Comparison of ENCODE assay signal across 16 cellular contexts in the genomic region with DNA sequence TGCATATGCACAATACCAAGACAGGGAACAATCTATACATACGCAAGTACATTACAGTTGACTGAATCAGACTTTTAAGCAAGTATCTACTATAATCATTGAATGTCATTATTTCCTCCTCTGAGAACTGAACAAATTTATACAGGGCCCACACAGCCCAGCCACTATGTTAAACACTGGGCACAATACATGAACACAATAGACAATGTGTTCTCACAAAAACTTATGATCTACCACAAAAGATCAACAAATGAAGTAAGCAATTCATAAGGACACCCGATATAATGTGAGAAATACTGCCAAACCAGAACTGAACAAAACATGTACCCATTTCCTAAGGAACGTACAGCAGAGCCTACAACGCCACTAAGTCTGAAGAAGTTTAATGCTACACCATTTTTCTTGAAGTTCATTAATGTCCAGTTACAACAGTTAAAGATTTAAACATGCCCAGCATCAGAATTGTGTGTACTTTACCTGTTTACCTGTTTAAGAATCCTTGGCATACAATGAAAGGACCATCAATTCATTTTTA. TPM values are rescaled to one million over a fixed set of nuclear protein-coding genes. Genes with fewer than 3 reads are reported as not detected.
DNase-seq lines count a peak whose midpoint lies in the region; TF ChIP-seq lines count a peak whose summit lies in the region.
"Had no signal": no experiment of that assay in that cellular context is flagged by ENCODE, and none has a peak within 500 bp of the region (broad histone marks: within the 10 kb centered on the region; RNA-seq: fewer than 3 reads in every experiment).

No MANE protein-coding gene starts in this region.

- H3K9me3 ChIP-seq in mammary epithelial cell (replicated peaks; ENCODE audit: insufficient read depth, low read length) (no peaks in the 10 kb centered on the region), breast epithelium (no peaks in the 10 kb centered on the region)
- H3K9me3 ChIP-seq: Caco-2, HAP-1 had no signal

- intact Hi-C loops in mammary epithelial cell (cut with micrococcal nuclease): no loop called here
- intact Hi-C loops in breast epithelium (cut with DNase I; ENCODE audit: low total_unique reads): no loop called here

- dilution Hi-C loops in mammary epithelial cell (cut with HindIII; ENCODE audit: low sequenced_read_pairs): no loop called here

- WGBS in mammary epithelial cell (ENCODE audit: low coverage, missing lambda C conversion rate): 67% methylated on average over 4 of the region's 4 CpGs

- H3K36me3 ChIP-seq in mammary epithelial cell (ENCODE audit: insufficient read depth, low read length) (no peaks in the 10 kb centered on the region), breast epithelium (no peaks in the 10 kb centered on the region)
- H3K36me3 ChIP-seq: HAP-1 had no signal

- BruUV-seq in mammary epithelial cell (replicated peaks; lab: Mats Ljungman, UMichigan): no TSS peak

- TF ChIP-seq CTCF in mammary epithelial cell (conservative IDR thresholded peaks at IDR 0.05 in 1 of 2, IDR thresholded peaks at IDR 0.05 in 1 of 2; ENCODE audit: extremely low read depth in 1 of 2, insufficient read depth in 1 of 2, low read depth in 1 of 2, low read length in 2 of 2): no peak
- TF ChIP-seq CTCF in breast epithelium (IDR thresholded peaks at IDR 0.05): no peak

- DNase-seq in mammary epithelial cell (peak; percentile 4), breast epithelium (ENCODE audit: low spot score in 2 of 2) (no peak), dermis blood vessel endothelial cell (peak; percentile 15), midbrain (lab: John Stamatoyannopoulos, UW) (peak; percentile 75), T-helper 1 cell (no peak), T1000 (lab: John Stamatoyannopoulos, UW) (no peak), GOT3 (lab: John Stamatoyannopoulos, UW) (no peak), SKM-1 treated with dmso at 0.1 percent for 144 hours (lab: John Stamatoyannopoulos, UW; ENCODE audit: unreplicated experiment) (no peak)
- DNase-seq: 8988T, Caco-2, DMS53, Karpas-422, NCI-H187 treated with DMSO at 0.1 percent for 48 hours, NCI-H510A had no signal

- CTCF ChIA-PET in mammary epithelial cell (lab: Charles Lee; ENCODE audit: low non-redundant PET): no interaction called here

- H3K4me2 ChIP-seq in mammary epithelial cell (ENCODE audit: insufficient read depth, low read depth, low read length): peak overlapping the region; percentile 59

- no peak overlapping the region for H2AFZ ChIP-seq in mammary epithelial cell (ENCODE audit: low read depth, low read length)

- no peak overlapping the region for H3K27ac ChIP-seq in mammary epithelial cell (ENCODE audit: insufficient read depth, low read depth, low read length)
- H3K27ac ChIP-seq in breast epithelium: no peak overlapping the region
- H3K27ac ChIP-seq: C4-2B had no signal

- H3K27me3 ChIP-seq in mammary epithelial cell (ENCODE audit: insufficient read depth, low read length) (no peaks in the 10 kb centered on the region), breast epithelium (no peaks in the 10 kb centered on the region)

- no peaks in the 10 kb centered on the region for H4K20me1 ChIP-seq in mammary epithelial cell (ENCODE audit: insufficient read depth, low read length)

- in situ Hi-C loops in mammary epithelial cell (cut with MboI; ENCODE audit: low sequenced_read_pairs in 2 of 2): no loop called here

- peaks cover 11% of the 10 kb centered on the region for H3K79me2 ChIP-seq in mammary epithelial cell (ENCODE audit: insufficient read depth, low read length)

- no peak overlapping the region for H3K9ac ChIP-seq in mammary epithelial cell (ENCODE audit: insufficient read depth, low read length)

- no peak overlapping the region for H3K4me3 ChIP-seq in mammary epithelial cell (replicated peaks in 1 of 3; ENCODE audit: insufficient read depth in 1 of 3, low read depth in 2 of 3, low read length in 3 of 3)
- H3K4me3 ChIP-seq in breast epithelium: no peak overlapping the region
- H3K4me3 ChIP-seq: HAP-1 had no signal

- no peak for TF ChIP-seq POLR2A in breast epithelium (IDR thresholded peaks at IDR 0.05)

- H3K4me1 ChIP-seq in mammary epithelial cell (ENCODE audit: insufficient read depth, low read length) (peaks cover 17% of the 10 kb centered on the region), breast epithelium (no peaks in the 10 kb centered on the region)

RNA-seq across cellular contexts. Expression of a gene that starts 31.5 kb away (rescaled TPM):
- total RNA-seq in mammary epithelial cell (10 to 100 TPM in 1 of 2 donors, 1 to 10 TPM in 1; 6.0 to 27.8 TPM), breast epithelium (10 to 100 TPM; 14.4 to 36.0 (median 17.8) TPM), dermis blood vessel endothelial cell (1.0 and 2.9 TPM in 2 replicates)
- 5.6 TPM for polyA plus RNA-seq in mammary epithelial cell
- polyA minus RNA-seq in mammary epithelial cell: 16.7 TPM

Comparison
In these comparisons a context has a peak if more than half of its experiments do, and no peak if none do; other contexts are left out.
1. DNase-seq: peak in mammary epithelial cell (single experiment), dermis blood vessel endothelial cell (single experiment) and midbrain (single experiment); none in breast epithelium (0 of 2), T-helper 1 cell (0 of 5), T1000 (single experiment), GOT3 (single experiment) and SKM-1 treated with dmso at 0.1 percent for 144 hours (single experiment).